In genomic region chr13:40221131-40221459, GRCh38 we compare ENCODE assay signal across 11 cellular contexts.
DNase-seq lines count a peak whose midpoint lies in the region; ATAC-seq and TF ChIP-seq lines count a peak whose summit lies in the region.
"Had no signal": no experiment of that assay in that cellular context is flagged by ENCODE, and none has a peak within 500 bp of the region (broad histone marks: within the 10 kb centered on the region; RNA-seq: fewer than 3 reads in every experiment).

No MANE protein-coding gene starts in this region.

- H3K27me3 ChIP-seq in CD8-positive, alpha-beta T cell (ENCODE audit: insufficient read depth, low read length), result no peaks in the 10 kb centered on the region
- H3K27me3 ChIP-seq in right cardiac atrium (ENCODE audit: control insufficient read depth, insufficient read depth) (no peaks in the 10 kb centered on the region), gastrocnemius medialis (no peaks in the 10 kb centered on the region), A673 (replicated peaks; ENCODE audit: insufficient read depth, low read depth, low read length, poor library complexity) (no peaks in the 10 kb centered on the region)

- no peaks in the 10 kb centered on the region for H3K36me3 ChIP-seq in CD8-positive, alpha-beta T cell (ENCODE audit: insufficient read depth, low read length)
- H3K36me3 ChIP-seq in gastrocnemius medialis, result no peaks in the 10 kb centered on the region
- no peaks in the 10 kb centered on the region for H3K36me3 ChIP-seq in A673 (ENCODE audit: insufficient read depth, low read length, poor library complexity, severe bottlenecking)

- BruUV-seq in A673 (replicated peaks; lab: Mats Ljungman, UMichigan), result no TSS peak

- H3K4me1 ChIP-seq in CD8-positive, alpha-beta T cell (ENCODE audit: insufficient read depth, low read length), result peaks cover 31% of the 10 kb centered on the region
- H3K4me1 ChIP-seq in right cardiac atrium (ENCODE audit: control insufficient read depth, insufficient read depth, low read length) (peaks cover 2% of the 10 kb centered on the region), gastrocnemius medialis (peaks cover 13 to 26% of the 10 kb centered on the region in 2 donors), A673 (ENCODE audit: insufficient read depth, low read length, poor library complexity, severe bottlenecking) (no peaks in the 10 kb centered on the region)

- no peak for DNase-seq in CD8-positive, alpha-beta T cell
- DNase-seq in activated T-helper 2 cell treated with anti-CD3 and anti-CD28 coated beads, Interferon-gamma antibody, Interleukin-2, Interleukin-4, amounts not matched to agents 10 μg/mL and 5 μg/mL and 100 μg/mL, durations not matched to agents 14 hours and 24 hours and 36 hours (ENCODE audit: low spot score), result no peak
- DNase-seq in right cardiac atrium (no peak), gastrocnemius medialis (no peak), A673 (ENCODE audit: low spot score) (no peak), COLO668 (lab: John Stamatoyannopoulos, UW; ENCODE audit: unreplicated experiment) (no peak), NCI-H526 treated with DMSO at 0.1 percent for 48 hours (lab: John Stamatoyannopoulos, UW) (no peak)
- DNase-seq: activated CD8-positive, alpha-beta memory T cell treated with anti-CD3 and anti-CD28 coated beads for 24 hours; NCI-H446 treated with DMSO at 0.1 percent for 48 hours; stimulated activated CD4-positive, alpha-beta T cell treated with anti-CD3 and anti-CD28 coated beads, Interleukin-12 subunit alpha, Interleukin-12 subunit beta, amount 100 ng/mL, for 4 hours had no signal

- no peak for TF ChIP-seq CTCF in CD8-positive, alpha-beta T cell (IDR thresholded peaks at IDR 0.05)
- TF ChIP-seq CTCF in gastrocnemius medialis (IDR thresholded peaks at IDR 0.05 in 4 of 5, conservative IDR thresholded peaks at IDR 0.05 in 1 of 5) (no peak), A673 (conservative IDR thresholded peaks at IDR 0.05; ENCODE audit: low read depth, low read length) (no peak)

- H3K9me3 Mint-ChIP-seq in CD8-positive, alpha-beta T cell, result no peaks in the 10 kb centered on the region
- no peaks in the 10 kb centered on the region for H3K9me3 Mint-ChIP-seq in activated T-helper 2 cell treated with anti-CD3 and anti-CD28 coated beads, Interferon-gamma antibody, Interleukin-2, Interleukin-4, amounts not matched to agents 10 μg/mL and 5 μg/mL and 100 μg/mL, durations not matched to agents 14 hours and 24 hours and 36 hours

- 0% methylated on average over 1 of the region's 1 CpG for WGBS in right cardiac atrium

- CTCF ChIA-PET in CD8-positive, alpha-beta T cell (lab: Charles Lee), result interaction anchor here (1.1 to 2.6 kb wide), 2 partner anchors 11 to 152 kb away, joined by 3 to 8 read pairs; no protein-coding TSS in a partner anchor
- CTCF ChIA-PET in A673 (lab: Charles Lee), result no interaction called here

- peaks cover 63% of the 10 kb centered on the region for H3K4me1 Mint-ChIP-seq in CD8-positive, alpha-beta T cell (ENCODE audit: low read depth)
- H3K4me1 Mint-ChIP-seq in activated T-helper 2 cell treated with anti-CD3 and anti-CD28 coated beads, Interferon-gamma antibody, Interleukin-2, Interleukin-4, amounts not matched to agents 10 μg/mL and 5 μg/mL and 100 μg/mL, durations not matched to agents 14 hours and 24 hours and 36 hours (ENCODE audit: low read depth), result peaks cover 38% of the 10 kb centered on the region

- H3K27me3 Mint-ChIP-seq in CD8-positive, alpha-beta T cell (ENCODE audit: low read depth), result no peaks in the 10 kb centered on the region
- peaks cover 2% of the 10 kb centered on the region for H3K27me3 Mint-ChIP-seq in activated T-helper 2 cell treated with anti-CD3 and anti-CD28 coated beads, Interferon-gamma antibody, Interleukin-2, Interleukin-4, amounts not matched to agents 10 μg/mL and 5 μg/mL and 100 μg/mL, durations not matched to agents 14 hours and 24 hours and 36 hours (ENCODE audit: low read depth)

- peak overlapping the region; percentile 88 for H3K27ac Mint-ChIP-seq in CD8-positive, alpha-beta T cell
- peak overlapping the region; percentile 83 for H3K27ac Mint-ChIP-seq in activated T-helper 2 cell treated with anti-CD3 and anti-CD28 coated beads, Interferon-gamma antibody, Interleukin-2, Interleukin-4, amounts not matched to agents 10 μg/mL and 5 μg/mL and 100 μg/mL, durations not matched to agents 14 hours and 24 hours and 36 hours

- H3K4me3 Mint-ChIP-seq in CD8-positive, alpha-beta T cell, result peak overlapping the region; percentile 67
- H3K4me3 Mint-ChIP-seq in activated T-helper 2 cell treated with anti-CD3 and anti-CD28 coated beads, Interferon-gamma antibody, Interleukin-2, Interleukin-4, amounts not matched to agents 10 μg/mL and 5 μg/mL and 100 μg/mL, durations not matched to agents 14 hours and 24 hours and 36 hours (ENCODE audit: low read depth), result peak overlapping the region; percentile 18

- in situ Hi-C loops in gastrocnemius medialis (cut with MboI; ENCODE audit: low sequenced_read_pairs in 4 of 4), result loop anchor here in 2 of 4 donors (10.0 kb wide), 2 partner anchors 124 to 146 kb away; no protein-coding TSS in a partner anchor

- no peak for ATAC-seq in CD8-positive, alpha-beta T cell
- ATAC-seq in right cardiac atrium (peak; percentile 11 to 41), gastrocnemius medialis (peak in 1 of 2 donors; percentile 22), HG03039 (IDR thresholded peaks at IDR 0.05; ENCODE audit: unreplicated experiment) (no peak)

- H3K27ac ChIP-seq in CD8-positive, alpha-beta T cell (ENCODE audit: low read depth, low read length), result no peak overlapping the region
- H3K27ac ChIP-seq in right cardiac atrium (ENCODE audit: low read length) (peak overlapping the region; percentile 90), gastrocnemius medialis (peak overlapping the region; percentile 76 to 81 (median 78)), A673 (ENCODE audit: low read depth, low read length, poor library complexity, severe bottlenecking) (no peak overlapping the region)

- no peaks in the 10 kb centered on the region for H3K36me3 Mint-ChIP-seq in CD8-positive, alpha-beta T cell
- no peaks in the 10 kb centered on the region for H3K36me3 Mint-ChIP-seq in activated T-helper 2 cell treated with anti-CD3 and anti-CD28 coated beads, Interferon-gamma antibody, Interleukin-2, Interleukin-4, amounts not matched to agents 10 μg/mL and 5 μg/mL and 100 μg/mL, durations not matched to agents 14 hours and 24 hours and 36 hours (ENCODE audit: low read depth)

- no peak overlapping the region for H3K4me3 ChIP-seq in CD8-positive, alpha-beta T cell (ENCODE audit: low read depth, low read length)
- H3K4me3 ChIP-seq in right cardiac atrium (ENCODE audit: low read length) (no peak overlapping the region), gastrocnemius medialis (no peak overlapping the region), A673 (ENCODE audit: low read depth, low read length, poor library complexity, severe bottlenecking) (no peak overlapping the region)

- no peaks in the 10 kb centered on the region for H3K9me3 ChIP-seq in CD8-positive, alpha-beta T cell (ENCODE audit: low read length)
- H3K9me3 ChIP-seq in right cardiac atrium (ENCODE audit: control insufficient read depth, low read length) (no peaks in the 10 kb centered on the region), gastrocnemius medialis (no peaks in the 10 kb centered on the region), A673 (ENCODE audit: low read depth, low read length, poor library complexity, severe bottlenecking) (no peaks in the 10 kb centered on the region)

- no peak for TF ChIP-seq POLR2A in gastrocnemius medialis (IDR thresholded peaks at IDR 0.05)

- intact Hi-C loops in CD8-positive, alpha-beta T cell (cut with DNase I, micrococcal nuclease), result loop anchor here (1.0 to 5.0 kb wide), 3 partner anchors 13 to 446 kb away; partner anchors contain the start of gene FOXO1 (in 1 of the 2)
- intact Hi-C loops in activated T-helper 2 cell treated with anti-CD3 and anti-CD28 coated beads, Interferon-gamma antibody, Interleukin-2, Interleukin-4, amounts not matched to agents 10 μg/mL and 5 μg/mL and 100 μg/mL, durations not matched to agents 14 hours and 24 hours and 36 hours (cut with micrococcal nuclease), result loop anchor here (1.0 to 10.0 kb wide), 11 partner anchors 30 to 554 kb away; partner anchors contain the start of gene MRPS31
- intact Hi-C loops in right cardiac atrium (cut with DNase I) (no loop called here), gastrocnemius medialis (cut with DNase I; ENCODE audit: low total_unique reads) (no loop called here), A673 (cut with micrococcal nuclease; ENCODE audit: unreplicated experiment) (no loop called here)

- POLR2A ChIA-PET in CD8-positive, alpha-beta T cell (lab: Charles Lee), result interaction anchor here (1.0 to 1.7 kb wide), 2 partner anchors 9 to 34 kb away, joined by 3 to 8 read pairs; no protein-coding TSS in a partner anchor
- POLR2A ChIA-PET in A673 (lab: Charles Lee; ENCODE audit: low non-redundant PET), result no interaction called here

Comparison
In these comparisons a context has a peak if more than half of its experiments do, and no peak if none do; other contexts are left out.
1. ATAC-seq: peak in right cardiac atrium (2 of 2); none in CD8-positive, alpha-beta T cell (single experiment) and HG03039 (single experiment).
2. H3K27ac ChIP-seq: peak in right cardiac atrium (single experiment) and gastrocnemius medialis (4 of 4); none in CD8-positive, alpha-beta T cell (single experiment) and A673 (single experiment).
3. intact Hi-C loops: an anchor here in CD8-positive, alpha-beta T cell (1.0 to 5.0 kb wide) and activated T-helper 2 cell treated with anti-CD3 and anti-CD28 coated beads, Interferon-gamma antibody, Interleukin-2, Interleukin-4, amounts not matched to agents 10 μg/mL and 5 μg/mL and 100 μg/mL, durations not matched to agents 14 hours and 24 hours and 36 hours (1.0 to 10.0 kb wide); none called in right cardiac atrium, gastrocnemius medialis and A673.